1 cellular context compared by ENCODE assay signal in the genomic region with DNA sequence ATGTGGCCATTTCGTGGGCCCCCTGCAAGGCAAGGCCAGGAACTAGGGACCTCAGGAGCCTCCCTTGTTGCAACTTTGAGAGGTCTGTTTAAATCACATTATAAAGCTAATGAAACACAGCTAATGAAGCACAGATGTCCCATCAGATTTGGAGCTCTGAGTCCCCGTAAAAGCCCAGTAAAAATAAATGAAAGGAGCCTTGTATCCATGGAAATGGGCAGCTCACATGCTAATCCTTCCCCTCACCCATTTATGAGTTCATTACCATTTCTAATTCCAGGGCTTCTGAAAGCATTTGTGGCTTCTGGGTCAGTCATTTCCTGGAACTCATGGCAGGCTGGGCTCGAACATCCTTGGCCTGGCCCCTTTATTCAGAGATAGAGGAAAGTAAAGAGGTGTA.
TF ChIP-seq lines count a peak whose summit lies in the region.

No MANE protein-coding gene starts in this region.

TF ChIP-seq in H1, 55 proteins besides CTCF, POLR2A, EP300 and RAD21:
- TF ChIP-seq, protein P1, sequence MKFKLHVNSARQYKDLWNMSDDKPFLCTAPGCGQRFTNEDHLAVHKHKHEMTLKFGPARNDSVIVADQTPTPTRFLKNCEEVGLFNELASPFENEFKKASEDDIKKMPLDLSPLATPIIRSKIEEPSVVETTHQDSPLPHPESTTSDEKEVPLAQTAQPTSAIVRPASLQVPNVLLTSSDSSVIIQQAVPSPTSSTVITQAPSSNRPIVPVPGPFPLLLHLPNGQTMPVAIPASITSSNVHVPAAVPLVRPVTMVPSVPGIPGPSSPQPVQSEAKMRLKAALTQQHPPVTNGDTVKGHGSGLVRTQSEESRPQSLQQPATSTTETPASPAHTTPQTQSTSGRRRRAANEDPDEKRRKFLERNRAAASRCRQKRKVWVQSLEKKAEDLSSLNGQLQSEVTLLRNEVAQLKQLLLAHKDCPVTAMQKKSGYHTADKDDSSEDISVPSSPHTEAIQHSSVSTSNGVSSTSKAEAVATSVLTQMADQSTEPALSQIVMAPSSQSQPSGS (IDR thresholded peaks at IDR 0.05; ENCODE audit: low read length) = no peak
- TF ChIP-seq RNF2 (IDR thresholded peaks at IDR 0.05; ENCODE audit: borderline replicate concordance, low read depth, low read length, missing control alignments, poor library complexity, severe bottlenecking) = no peak
- TF ChIP-seq EZH2 (IDR thresholded peaks at IDR 0.05; ENCODE audit: low read depth, low read length, severe bottlenecking) = no peak
- TF ChIP-seq USF2 (IDR thresholded peaks at IDR 0.05; ENCODE audit: low read length) = no peak
- TF ChIP-seq SIN3A (conservative IDR thresholded peaks at IDR 0.05 in 1 of 2, IDR thresholded peaks at IDR 0.05 in 1 of 2; ENCODE audit: low read depth in 1 of 2, low read length in 2 of 2) = no peak
- TF ChIP-seq TAF7 (optimal IDR thresholded peaks at IDR 0.05; ENCODE audit: borderline replicate concordance, low read depth, low read length) = no peak
- TF ChIP-seq HDAC2 (IDR thresholded peaks at IDR 0.05; ENCODE audit: borderline replicate concordance in 1 of 2, low read depth in 2 of 2, low read length in 2 of 2) = no peak
- TF ChIP-seq KDM1A (IDR thresholded peaks at IDR 0.05; ENCODE audit: borderline replicate concordance, low read length) = no peak
- no peak for TF ChIP-seq JUND (IDR thresholded peaks at IDR 0.05; ENCODE audit: low read length)
- TF ChIP-seq EGR1 (IDR thresholded peaks at IDR 0.05; ENCODE audit: borderline replicate concordance, low read depth, low read length) = no peak
- no peak for TF ChIP-seq CREB1 (IDR thresholded peaks at IDR 0.05)
- no peak for TF ChIP-seq CHD1 (IDR thresholded peaks at IDR 0.05; ENCODE audit: low read depth, low read length)
- TF ChIP-seq TAF1 (IDR thresholded peaks at IDR 0.05; ENCODE audit: low read depth, low read length) = no peak
- no peak for TF ChIP-seq NANOG (IDR thresholded peaks at IDR 0.05; ENCODE audit: insufficient read depth, low read depth, low read length, poor library complexity, severe bottlenecking)
- TF ChIP-seq RBBP5 (IDR thresholded peaks at IDR 0.05; ENCODE audit: borderline replicate concordance, low read depth, low read length) = no peak
- TF ChIP-seq CBX5 (IDR thresholded peaks at IDR 0.05; ENCODE audit: low read depth, low read length) = no peak
